Comparison of ENCODE assay signal across 30 cellular contexts in the genomic region with DNA sequence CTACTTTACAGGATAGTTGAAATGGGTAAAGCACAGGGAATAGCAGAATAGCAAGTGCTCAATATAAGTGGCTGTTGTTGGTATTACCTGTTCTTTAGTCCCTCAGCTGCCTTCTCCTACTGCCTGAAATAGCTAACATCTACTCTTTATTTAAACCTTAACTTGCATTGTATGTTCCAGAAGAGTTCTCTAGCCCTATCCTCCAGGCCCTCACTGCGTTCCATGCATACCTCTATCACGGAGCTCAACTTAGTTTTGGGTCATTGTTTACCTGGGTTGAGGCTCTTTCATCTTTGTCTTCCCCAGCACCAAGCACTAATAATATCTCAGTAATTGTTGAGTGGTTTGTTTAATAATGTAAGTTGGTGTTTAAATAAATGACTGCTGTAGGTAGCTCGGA.
"Had no signal": no experiment of that assay in that cellular context is flagged by ENCODE, and none has a peak within 500 bp of the region (broad histone marks: within the 10 kb centered on the region; RNA-seq: fewer than 3 reads in every experiment).

No MANE protein-coding gene starts in this region.

- ATAC-seq: naive thymus-derived CD4-positive, alpha-beta T cell; natural killer cell; psoas muscle; right cardiac atrium; right lobe of liver; stimulated activated memory B cell treated with anti-CD40 and anti-IgM and Interleukin-4, amounts not matched to agents 10 μg/mL and 1 μg/mL and 100 μg/mL, for 72 hours; stimulated activated naive CD8-positive, alpha-beta T cell treated with anti-CD3 and anti-CD28 coated beads, Interleukin-15, Interleukin-2, amounts not matched to agents 100 U/mL and 50 U/mL, for 24 hours had no signal

- H3K4me1 ChIP-seq: neural progenitor cell, parathyroid adenoma, psoas muscle, right lobe of liver, sigmoid colon, spleen, stomach, thyroid gland, tibial nerve, upper lobe of left lung, uterus had no signal

- H3K27me3 ChIP-seq: neural progenitor cell, ovary, right lobe of liver, sigmoid colon, spleen, stomach, thyroid gland, tibial nerve, upper lobe of left lung, uterus had no signal

- H3K27ac ChIP-seq: neural progenitor cell, ovary, parathyroid adenoma, psoas muscle, right lobe of liver, sigmoid colon, spleen, stomach, thoracic aorta, thyroid gland, tibial nerve, upper lobe of left lung, uterus had no signal

- H3K4me3 ChIP-seq: neural progenitor cell, ovary, psoas muscle, right lobe of liver, sigmoid colon, spleen, stomach, thoracic aorta, thyroid gland, tibial nerve, upper lobe of left lung, uterus had no signal

- H3K27me3 Mint-ChIP-seq: progenitor cell of endocrine pancreas had no signal

- H3K4me3 Mint-ChIP-seq: naive thymus-derived CD4-positive, alpha-beta T cell; natural killer cell; nephron; neural progenitor cell; stimulated activated memory B cell treated with anti-CD40 and anti-IgM and Interleukin-4, amounts not matched to agents 10 μg/mL and 1 μg/mL and 100 μg/mL, for 72 hours had no signal

- H3K36me3 ChIP-seq: neural progenitor cell, ovary, right lobe of liver, sigmoid colon, spleen, stomach, thoracic aorta, thyroid gland, tibial nerve, upper lobe of left lung, uterus had no signal

- H3K9me3 ChIP-seq: ovary, thoracic aorta, thyroid gland, upper lobe of left lung, uterus had no signal

- DNase-seq: naive thymus-derived CD4-positive, alpha-beta T cell; natural killer cell; occipital lobe; ovary; posterior cingulate gyrus; psoas muscle; right cardiac atrium; right lobe of liver; sigmoid colon; small intestine; spleen; stimulated activated CD4-positive, alpha-beta T cell treated with anti-CD3 and anti-CD28 coated beads, Interleukin-12 subunit alpha, Interleukin-12 subunit beta, amount 100 ng/mL, for 4 hours; stimulated activated CD4-positive, alpha-beta T cell treated with anti-CD3 and anti-CD28 coated beads, Interleukin-1b, Interleukin-23, amount 100 ng/mL, for 48 hours; stimulated activated CD4-positive, alpha-beta T cell treated with anti-CD3 and anti-CD28 coated beads, Interleukin-4, amount 100 ng/mL, for 1 hour; stimulated activated CD4-positive, alpha-beta T cell treated with anti-CD3 and anti-CD28 coated beads, Interleukin-4, amount 100 ng/mL, for 4 hours; stimulated activated CD8-positive, alpha-beta memory T cell treated with anti-CD3 and anti-CD28 coated beads, Interleukin-4, amount 100 ng/mL, for 48 hours; stimulated activated naive CD4-positive, alpha-beta T cell; stimulated activated naive CD8-positive, alpha-beta T cell treated with anti-CD3 and anti-CD28 coated beads, Interleukin-15, Interleukin-2, amounts not matched to agents 100 U/mL and 50 U/mL, for 24 hours; stomach; thyroid gland; trophoblast cell; upper lobe of left lung; uterus had no signal

- H3K27ac Mint-ChIP-seq: naive thymus-derived CD4-positive, alpha-beta T cell; natural killer cell; nephron; neural progenitor cell; progenitor cell of endocrine pancreas; stimulated activated memory B cell treated with anti-CD40 and anti-IgM and Interleukin-4, amounts not matched to agents 10 μg/mL and 1 μg/mL and 100 μg/mL, for 72 hours had no signal

- H3K4me1 Mint-ChIP-seq: naive thymus-derived CD4-positive, alpha-beta T cell; natural killer cell; nephron; stimulated activated memory B cell treated with anti-CD40 and anti-IgM and Interleukin-4, amounts not matched to agents 10 μg/mL and 1 μg/mL and 100 μg/mL, for 72 hours had no signal

- H3K36me3 Mint-ChIP-seq: natural killer cell; neural progenitor cell; stimulated activated memory B cell treated with anti-CD40 and anti-IgM and Interleukin-4, amounts not matched to agents 10 μg/mL and 1 μg/mL and 100 μg/mL, for 72 hours had no signal
